In genomic region chr1:85323770-85324169, GRCh38 we compare ENCODE assay signal across 26 cellular contexts.
"Had no signal": no experiment of that assay in that cellular context is flagged by ENCODE, and none has a peak within 500 bp of the region (broad histone marks: within the 10 kb centered on the region; RNA-seq: fewer than 3 reads in every experiment).

No MANE protein-coding gene starts in this region.

- H3K4me3 Mint-ChIP-seq: activated CD8-positive, alpha-beta T cell treated with anti-CD3 and anti-CD28 coated beads, Interleukin-2, amount 10 ng/mL, durations not matched to agents 7 days and 5 days; activated naive CD8-positive, alpha-beta T cell treated with anti-CD3 and anti-CD28 coated beads, Interleukin-2, amount 10 ng/mL, durations not matched to agents 7 days and 5 days; T-helper 2 cell treated with Interferon-gamma antibody and Interleukin-4, amounts not matched to agents 5 μg/mL and 100 μg/mL, for 36 hours; WTC11 had no signal

- H3K27ac Mint-ChIP-seq: activated CD8-positive, alpha-beta T cell treated with anti-CD3 and anti-CD28 coated beads, Interleukin-2, amount 10 ng/mL, durations not matched to agents 7 days and 5 days; activated naive CD8-positive, alpha-beta T cell treated with anti-CD3 and anti-CD28 coated beads, Interleukin-2, amount 10 ng/mL, durations not matched to agents 7 days and 5 days; T-helper 2 cell treated with Interferon-gamma antibody and Interleukin-4, amounts not matched to agents 5 μg/mL and 100 μg/mL, for 36 hours; WTC11 had no signal

- H3K36me3 ChIP-seq: adrenal gland, breast epithelium had no signal

- H3K36me3 Mint-ChIP-seq: activated naive CD8-positive, alpha-beta T cell treated with anti-CD3 and anti-CD28 coated beads, Interleukin-2, amount 10 ng/mL, durations not matched to agents 7 days and 5 days; WTC11 had no signal

- H3K9me3 Mint-ChIP-seq: activated naive CD8-positive, alpha-beta T cell treated with anti-CD3 and anti-CD28 coated beads, Interleukin-2, amount 10 ng/mL, durations not matched to agents 7 days and 5 days; T-helper 2 cell treated with Interferon-gamma antibody and Interleukin-4, amounts not matched to agents 5 μg/mL and 100 μg/mL, for 36 hours; WTC11 had no signal

- H3K27me3 ChIP-seq: adrenal gland, breast epithelium, MG63 had no signal

- H3K4me2 ChIP-seq: KMS-11 had no signal

- DNase-seq: activated CD4-positive, alpha-beta T cell treated with anti-CD3 and anti-CD28 coated beads for 48 hours; activated CD4-positive, alpha-beta T cell treated with anti-CD3 and anti-CD28 coated beads, Interleukin-2, amount 50 U/mL, for 4 hours; activated CD4-positive, CD25-positive, alpha-beta regulatory T cell treated with anti-CD3 and anti-CD28 coated beads, Interleukin-2, amount 50 U/mL, for 72 hours; activated CD8-positive, alpha-beta memory T cell treated with anti-CD3 and anti-CD28 coated beads, Interleukin-2, amount 50 U/mL, for 48 hours; activated CD8-positive, alpha-beta T cell treated with anti-CD3 and anti-CD28 coated beads, Interleukin-2, amount 10 ng/mL, durations not matched to agents 7 days and 5 days; activated naive CD4-positive, alpha-beta T cell treated with anti-CD3 and anti-CD28 coated beads, Interleukin-2, amount 50 U/mL, for 16 hours; activated naive CD8-positive, alpha-beta T cell treated with anti-CD3 and anti-CD28 coated beads, Interleukin-2, amount 10 ng/mL, durations not matched to agents 7 days and 5 days; activated T-cell treated with anti-CD3 and anti-CD28 coated beads, Interleukin-2, amount 50 U/mL, for 1 hour; adrenal gland; anterior cingulate cortex; caudate nucleus; MG63; MV-4-11; NCI-H1105 treated with DMSO at 0.1 percent for 48 hours; NCI-H1436 treated with DMSO at 0.1 percent for 48 hours; NCI-H187; NCI-H2081; NCI-H446; NCI-H524; PC-3; SW 1271 had no signal

- H3K9me3 ChIP-seq: adrenal gland, breast epithelium, MG63 had no signal

- H3K27ac ChIP-seq: adrenal gland, breast epithelium, KMS-11, SK-N-MC had no signal

- H3K4me1 ChIP-seq: breast epithelium had no signal

- H3K4me3 ChIP-seq: adrenal gland, breast epithelium, MG63, SK-N-MC had no signal

- H3K9ac ChIP-seq: KMS-11 had no signal
